ENCODE assay signal across 17 cellular contexts in genomic region chr17:18955009-18955408, GRCh38. TPM values are rescaled to one million over a fixed set of nuclear protein-coding genes. Genes with fewer than 3 reads are reported as not detected.
DNase-seq lines count a peak whose midpoint lies in the region; ATAC-seq and TF ChIP-seq lines count a peak whose summit lies in the region.
"Had no signal": no experiment of that assay in that cellular context is flagged by ENCODE, and none has a peak within 500 bp of the region (broad histone marks: within the 10 kb centered on the region; RNA-seq: fewer than 3 reads in every experiment).

No MANE protein-coding gene starts in this region.

- H3K27ac ChIP-seq in CD4-positive, alpha-beta memory T cell (ENCODE audit: low read depth, low read length) = no peak overlapping the region
- peak overlapping the region; percentile 62 for H3K27ac ChIP-seq in naive thymus-derived CD4-positive, alpha-beta T cell (ENCODE audit: low read depth, low read length)

- peaks cover 3% of the 10 kb centered on the region for H3K36me3 Mint-ChIP-seq in activated naive CD4-positive, alpha-beta T cell treated with anti-CD3 and anti-CD28 coated beads, Interleukin-2, amount 10 ng/mL, durations not matched to agents 7 days and 5 days
- no peaks in the 10 kb centered on the region for H3K36me3 Mint-ChIP-seq in CD4-positive, alpha-beta memory T cell
- H3K36me3 Mint-ChIP-seq in T-helper 17 cell (ENCODE audit: low read depth) = no peaks in the 10 kb centered on the region
- peaks cover 0 to 4% (median 0%) of the 10 kb centered on the region in 5 donors for H3K36me3 Mint-ChIP-seq in naive thymus-derived CD4-positive, alpha-beta T cell
- no peaks in the 10 kb centered on the region for H3K36me3 Mint-ChIP-seq in WTC11

- peak overlapping the region; percentile 81 for H3K27ac Mint-ChIP-seq in activated naive CD4-positive, alpha-beta T cell treated with anti-CD3 and anti-CD28 coated beads, Interleukin-2, amount 10 ng/mL, durations not matched to agents 7 days and 5 days
- H3K27ac Mint-ChIP-seq in CD4-positive, alpha-beta memory T cell = peak overlapping the region; percentile 74 to 96 (median 91)
- H3K27ac Mint-ChIP-seq in T-helper 17 cell (peak overlapping the region; percentile 27), WTC11 (no peak overlapping the region)
- H3K27ac Mint-ChIP-seq in naive thymus-derived CD4-positive, alpha-beta T cell = peak overlapping the region; percentile 81 to 98 (median 91)
- H3K27ac Mint-ChIP-seq: HFFc6 had no signal

- no peak overlapping the region for H3K4me3 Mint-ChIP-seq in activated naive CD4-positive, alpha-beta T cell treated with anti-CD3 and anti-CD28 coated beads, Interleukin-2, amount 10 ng/mL, durations not matched to agents 7 days and 5 days
- H3K4me3 Mint-ChIP-seq in CD4-positive, alpha-beta memory T cell = peak overlapping the region; percentile 48 to 96 (median 84)
- H3K4me3 Mint-ChIP-seq in T-helper 17 cell (peak overlapping the region; percentile 78), WTC11 (no peak overlapping the region)
- H3K4me3 Mint-ChIP-seq in naive thymus-derived CD4-positive, alpha-beta T cell = peak overlapping the region; percentile 52 to 93 (median 73)
- H3K4me3 Mint-ChIP-seq: HFFc6 had no signal

- peaks cover 38% of the 10 kb centered on the region for H3K4me1 Mint-ChIP-seq in activated naive CD4-positive, alpha-beta T cell treated with anti-CD3 and anti-CD28 coated beads, Interleukin-2, amount 10 ng/mL, durations not matched to agents 7 days and 5 days
- peaks cover 25 to 60% (median 35%) of the 10 kb centered on the region in 4 donors for H3K4me1 Mint-ChIP-seq in CD4-positive, alpha-beta memory T cell
- H3K4me1 Mint-ChIP-seq in T-helper 17 cell (peaks cover 30% of the 10 kb centered on the region), WTC11 (no peaks in the 10 kb centered on the region)
- peaks cover 26 to 70% (median 55%) of the 10 kb centered on the region in 7 donors for H3K4me1 Mint-ChIP-seq in naive thymus-derived CD4-positive, alpha-beta T cell

- no peaks in the 10 kb centered on the region for H3K27me3 ChIP-seq in CD4-positive, alpha-beta memory T cell (ENCODE audit: insufficient read depth, low read length)
- no peaks in the 10 kb centered on the region for H3K27me3 ChIP-seq in naive thymus-derived CD4-positive, alpha-beta T cell (ENCODE audit: control insufficient read depth in 2 of 2, insufficient read depth in 2 of 2, low read length in 2 of 2)

- TF ChIP-seq CTCF in WTC11 (IDR thresholded peaks at IDR 0.05) = no peak

- intact Hi-C loops in CD4-positive, alpha-beta memory T cell (cut with micrococcal nuclease) = loop anchor here (1.0 to 5.0 kb wide), 3 partner anchors 30 to 53 kb away; partner anchors contain the start of gene FAM83G
- intact Hi-C loops in naive thymus-derived CD4-positive, alpha-beta T cell (cut with micrococcal nuclease) = loop anchor here in 1 of 2 donors (1.0 to 2.0 kb wide), 4 partner anchors 22 to 99 kb away; no protein-coding TSS in a partner anchor

- no peaks in the 10 kb centered on the region for H3K36me3 ChIP-seq in CD4-positive, alpha-beta memory T cell (ENCODE audit: insufficient read depth, low read length)
- no peaks in the 10 kb centered on the region for H3K36me3 ChIP-seq in naive thymus-derived CD4-positive, alpha-beta T cell (ENCODE audit: control insufficient read depth in 2 of 3, insufficient read depth in 3 of 3, low read length in 3 of 3)

- peak overlapping the region in 1 of 2 donors; percentile 43 for H3K4me3 ChIP-seq in CD4-positive, alpha-beta memory T cell (ENCODE audit: low read length in 2 of 2)
- peak overlapping the region; percentile 33 for H3K4me3 ChIP-seq in naive thymus-derived CD4-positive, alpha-beta T cell (ENCODE audit: low read length)

- peaks cover 2% of the 10 kb centered on the region for H3K9me3 Mint-ChIP-seq in activated naive CD4-positive, alpha-beta T cell treated with anti-CD3 and anti-CD28 coated beads, Interleukin-2, amount 10 ng/mL, durations not matched to agents 7 days and 5 days
- peaks cover 0 to 2% (median 0%) of the 10 kb centered on the region in 8 donors for H3K9me3 Mint-ChIP-seq in CD4-positive, alpha-beta memory T cell
- no peaks in the 10 kb centered on the region for H3K9me3 Mint-ChIP-seq in naive thymus-derived CD4-positive, alpha-beta T cell
- no peaks in the 10 kb centered on the region for H3K9me3 Mint-ChIP-seq in WTC11
- H3K9me3 Mint-ChIP-seq: HFFc6 had no signal

- no peaks in the 10 kb centered on the region for H3K9me3 ChIP-seq in CD4-positive, alpha-beta memory T cell (ENCODE audit: control insufficient read depth in 1 of 2, low read length in 2 of 2)
- H3K9me3 ChIP-seq in T-helper 17 cell (ENCODE audit: control insufficient read depth, low read length, poor library complexity, severe bottlenecking) = no peaks in the 10 kb centered on the region
- H3K9me3 ChIP-seq in naive thymus-derived CD4-positive, alpha-beta T cell (ENCODE audit: control insufficient read depth in 2 of 3, low read length in 3 of 3) = no peaks in the 10 kb centered on the region

- H3K4me1 ChIP-seq in CD4-positive, alpha-beta memory T cell (ENCODE audit: insufficient read depth, low read length) = peaks cover 35% of the 10 kb centered on the region
- H3K4me1 ChIP-seq in naive thymus-derived CD4-positive, alpha-beta T cell (ENCODE audit: control insufficient read depth in 2 of 2, insufficient read depth in 2 of 2, low read length in 2 of 2) = peaks cover 16 to 34% of the 10 kb centered on the region in 2 donors

- POLR2A ChIA-PET in CD4-positive, alpha-beta memory T cell (lab: Charles Lee; ENCODE audit: partially characterized antibody) = interaction anchor here (0.7 to 3.4 kb wide), 14 partner anchors 12 to 1283 kb away, joined by 3 to 22 read pairs (median 3); partner anchors contain the start of genes FAM83G and PRPSAP2
- POLR2A ChIA-PET in naive thymus-derived CD4-positive, alpha-beta T cell (lab: Charles Lee) = interaction anchor here (0.7 to 2.6 kb wide), 12 partner anchors 11 to 99 kb away, joined by 3 to 24 read pairs (median 4); partner anchors contain the start of gene PRPSAP2
- POLR2A ChIA-PET in WTC11 (lab: Charles Lee) = no interaction called here

- no peak for DNase-seq in activated naive CD4-positive, alpha-beta T cell treated with anti-CD3 and anti-CD28 coated beads, Interleukin-2, amount 10 ng/mL, durations not matched to agents 7 days and 5 days
- no peak for DNase-seq in activated naive CD4-positive, alpha-beta T cell (lab: John Stamatoyannopoulos, UW)
- DNase-seq in CD4-positive, alpha-beta memory T cell = no peak
- no peak for DNase-seq in T-helper 17 cell
- DNase-seq in naive thymus-derived CD4-positive, alpha-beta T cell = no peak
- no peak for DNase-seq in WTC11 (ENCODE audit: low spot score)
- DNase-seq: AML-193; DMS 273 treated with DMSO at 0.1 percent for 48 hours; HFFc6; KG1; NCI-H1105; NCI-H1694 treated with DMSO at 0.1 percent for 48 hours; NCI-H69; NK-92 treated with Interleukin-12 subunit alpha and Interleukin-12 subunit beta, amount 100 ng/mL, for 24 hours; RPMI8226 had no signal

- CTCF ChIA-PET in activated naive CD4-positive, alpha-beta T cell treated with anti-CD3 and anti-CD28 coated beads, Interleukin-2, amount 10 ng/mL, durations not matched to agents 7 days and 5 days (lab: Charles Lee) = interaction anchor here (0.6 kb wide), 1 partner anchor 105 kb away, joined by 3 read pairs; no protein-coding TSS in a partner anchor
- CTCF ChIA-PET in CD4-positive, alpha-beta memory T cell (lab: Charles Lee; ENCODE audit: partially characterized antibody) = interaction anchor here (0.9 to 1.5 kb wide), 4 partner anchors 12 to 329 kb away, joined by 3 to 4 read pairs (median 4); no protein-coding TSS in a partner anchor
- CTCF ChIA-PET in naive thymus-derived CD4-positive, alpha-beta T cell (lab: Charles Lee) = interaction anchor here (0.7 to 1.0 kb wide), 4 partner anchors 16 to 59 kb away, joined by 3 to 5 read pairs (median 4); no protein-coding TSS in a partner anchor
- CTCF ChIA-PET in WTC11 (lab: Charles Lee) = no interaction called here

- ATAC-seq in T-helper 17 cell = peak; percentile 5
- ATAC-seq in naive thymus-derived CD4-positive, alpha-beta T cell = no peak
- no peak for ATAC-seq in WTC11
- no peak for ATAC-seq in GM21526 (IDR thresholded peaks at IDR 0.05; ENCODE audit: low FRiP score, unreplicated experiment)
- ATAC-seq in HG03139 (IDR thresholded peaks at IDR 0.05; ENCODE audit: unreplicated experiment) = no peak

- peaks cover 34% of the 10 kb centered on the region for H3K27me3 Mint-ChIP-seq in activated naive CD4-positive, alpha-beta T cell treated with anti-CD3 and anti-CD28 coated beads, Interleukin-2, amount 10 ng/mL, durations not matched to agents 7 days and 5 days
- H3K27me3 Mint-ChIP-seq in CD4-positive, alpha-beta memory T cell = no peaks in the 10 kb centered on the region
- H3K27me3 Mint-ChIP-seq in T-helper 17 cell (peaks cover 8% of the 10 kb centered on the region), WTC11 (ENCODE audit: low read depth) (no peaks in the 10 kb centered on the region)
- H3K27me3 Mint-ChIP-seq in naive thymus-derived CD4-positive, alpha-beta T cell = peaks cover 0 to 7% (median 0%) of the 10 kb centered on the region in 5 donors

TF ChIP-seq in WTC11, 78 proteins besides CTCF, POLR2A, EP300 and RAD21 (continues in another document):
- TF ChIP-seq MXD4 (CRISPR knock-in tag; IDR thresholded peaks at IDR 0.05; ENCODE audit: borderline replicate concordance) (no peak), NR1H2 (CRISPR knock-in tag; IDR thresholded peaks at IDR 0.05) (no peak)

RNA-seq across cellular contexts. Expression of gene SLC5A10, which starts 3.0 kb away (rescaled TPM):
- not detected for total RNA-seq in CD4-positive, alpha-beta memory T cell
- under 1 TPM; 0.10 to 0.11 TPM for polyA plus RNA-seq in CD4-positive, alpha-beta memory T cell
- total RNA-seq in T-helper 17 cell (not detected), WTC11 (2021) (0.09 TPM in 1 of 3 replicates, not detected in the others)
- under 1 TPM in 1 of 5 experiments, not detected in 4; 0.17 TPM for total RNA-seq in naive thymus-derived CD4-positive, alpha-beta T cell
- under 1 TPM; 0.15 to 0.37 TPM for polyA plus RNA-seq in naive thymus-derived CD4-positive, alpha-beta T cell
- total RNA-seq: HFFc6 had no signal

RNA-seq across cellular contexts. Expression of gene FAM83G, which starts 49.6 kb away (rescaled TPM):
- total RNA-seq in CD4-positive, alpha-beta memory T cell = 10 to 100 TPM; 13.8 to 15.1 TPM
- polyA plus RNA-seq in CD4-positive, alpha-beta memory T cell = 1 to 10 TPM; 1.6 to 6.9 TPM
- total RNA-seq in T-helper 17 cell (1 to 10 TPM; 7.8 to 7.9 TPM), WTC11 (2021) (26.6 to 31.4 TPM (median 27.7 TPM) in 3 replicates)
- 1 to 10 TPM; 3.9 to 9.1 (median 6.9) TPM for total RNA-seq in naive thymus-derived CD4-positive, alpha-beta T cell
- polyA plus RNA-seq in naive thymus-derived CD4-positive, alpha-beta T cell = 1 to 10 TPM; 1.6 to 3.6 TPM

Comparison
In these comparisons a context has a peak if more than half of its experiments do, and no peak if none do; other contexts are left out.
1. H3K4me3 Mint-ChIP-seq: peak in CD4-positive, alpha-beta memory T cell (8 of 8), T-helper 17 cell (single experiment) and naive thymus-derived CD4-positive, alpha-beta T cell (10 of 10); none in activated naive CD4-positive, alpha-beta T cell treated with anti-CD3 and anti-CD28 coated beads, Interleukin-2, amount 10 ng/mL, durations not matched to agents 7 days and 5 days (single experiment) and WTC11 (single experiment).